3 cellular contexts compared by ENCODE assay signal in genomic region chr3:158430448-158430847, GRCh38.
TF ChIP-seq lines count a peak whose summit lies in the region.

No MANE protein-coding gene starts in this region.

TF ChIP-seq in SK-N-SH treated with all-trans-retinoic acid at 6 μM for 48 hours, 23 proteins besides CTCF, POLR2A, EP300 and RAD21 (continues in another document):
- TF ChIP-seq CSDC2 (CRISPR knock-in tag; IDR thresholded peaks at IDR 0.05) (no peak), OSR1 (CRISPR knock-in tag; IDR thresholded peaks at IDR 0.05) (no peak), CSRNP3 (CRISPR knock-in tag; IDR thresholded peaks at IDR 0.05) (no peak), ARNTL (CRISPR knock-in tag; IDR thresholded peaks at IDR 0.05; ENCODE audit: borderline replicate concordance, low read depth) (no peak), TOX (CRISPR knock-in tag; IDR thresholded peaks at IDR 0.05; ENCODE audit: borderline replicate concordance) (no peak), ZNF8 (CRISPR knock-in tag; IDR thresholded peaks at IDR 0.05) (no peak), SNAI2 (CRISPR knock-in tag; IDR thresholded peaks at IDR 0.05) (no peak), TSHZ2 (CRISPR knock-in tag; IDR thresholded peaks at IDR 0.05) (no peak), PPARA (CRISPR knock-in tag; IDR thresholded peaks at IDR 0.05; ENCODE audit: borderline replicate concordance) (no peak), RARB (CRISPR knock-in tag; IDR thresholded peaks at IDR 0.05) (no peak), ZC3H10 (CRISPR knock-in tag; IDR thresholded peaks at IDR 0.05) (no peak), ZFP30 (CRISPR knock-in tag; IDR thresholded peaks at IDR 0.05) (no peak), ISL1 (CRISPR knock-in tag; IDR thresholded peaks at IDR 0.05) (no peak), POU6F1 (CRISPR knock-in tag; IDR thresholded peaks at IDR 0.05; ENCODE audit: borderline replicate concordance, low read depth) (no peak)

TF ChIP-seq in SK-N-SH, 30 proteins besides CTCF, POLR2A, EP300 and RAD21:
- no peak for TF ChIP-seq RXRA (IDR thresholded peaks at IDR 0.05; ENCODE audit: borderline replicate concordance, low read depth)
- no peak for TF ChIP-seq GATA2 (CRISPR knock-in tag; IDR thresholded peaks at IDR 0.05)

TF ChIP-seq in GM12878, 131 proteins besides CTCF, POLR2A, EP300 and RAD21:
- TF ChIP-seq RB1 (IDR thresholded peaks at IDR 0.05; ENCODE audit: borderline replicate concordance): no peak
- TF ChIP-seq POLR2AphosphoS2 (IDR thresholded peaks at IDR 0.05; ENCODE audit: low read depth, low read length): no peak
- no peak for TF ChIP-seq SIN3A (IDR thresholded peaks at IDR 0.05; ENCODE audit: low read depth, low read length)
- TF ChIP-seq HDAC6 (IDR thresholded peaks at IDR 0.05; ENCODE audit: unreplicated experiment): no peak
- TF ChIP-seq BHLHE40 (IDR thresholded peaks at IDR 0.05; ENCODE audit: borderline replicate concordance in 1 of 2, low read depth in 2 of 2, low read length in 1 of 2): no peak
- no peak for TF ChIP-seq ZNF217 (IDR thresholded peaks at IDR 0.05)
- no peak for TF ChIP-seq RELB (IDR thresholded peaks at IDR 0.05; ENCODE audit: low read depth)
- no peak for TF ChIP-seq CEBPZ (IDR thresholded peaks at IDR 0.05; ENCODE audit: low read depth, low read length)
- no peak for TF ChIP-seq HDAC2 (IDR thresholded peaks at IDR 0.05)
